20 cellular contexts compared by ENCODE assay signal in the genomic region with DNA sequence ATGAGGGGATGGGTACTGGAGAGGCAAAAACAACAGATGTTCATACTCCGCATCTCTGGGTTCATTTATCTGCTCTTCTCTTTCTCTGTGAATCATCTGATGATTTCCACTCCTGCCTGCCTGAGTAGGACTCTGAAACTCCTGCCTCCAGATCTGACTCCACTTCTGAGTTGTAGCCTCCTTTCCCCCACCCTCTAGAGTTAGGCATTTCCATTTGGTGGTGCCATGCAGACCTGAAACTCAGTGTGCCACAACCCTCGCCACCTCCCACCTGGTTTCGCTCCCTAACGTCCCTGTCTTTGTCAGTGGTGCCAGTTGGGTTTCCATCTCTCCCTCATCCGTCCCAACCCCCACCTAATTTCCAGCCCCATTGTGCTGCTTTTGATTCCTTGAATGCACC.
DNase-seq lines count a peak whose midpoint lies in the region; ATAC-seq lines count a peak whose summit lies in the region.
"Had no signal": no experiment of that assay in that cellular context is flagged by ENCODE, and none has a peak within 500 bp of the region (broad histone marks: within the 10 kb centered on the region; RNA-seq: fewer than 3 reads in every experiment).

No MANE protein-coding gene starts in this region.

- peaks cover 51% of the 10 kb centered on the region for H3K4me1 ChIP-seq in CD4-positive, alpha-beta memory T cell (ENCODE audit: insufficient read depth, low read length)
- H3K4me1 ChIP-seq: adrenal gland, right lobe of liver had no signal

- no peaks in the 10 kb centered on the region for H3K27me3 ChIP-seq in CD4-positive, alpha-beta memory T cell (ENCODE audit: insufficient read depth, low read length)
- H3K27me3 ChIP-seq: adrenal gland, esophagus muscularis mucosa, MG63, right lobe of liver had no signal

- H3K4me1 Mint-ChIP-seq in activated CD8-positive, alpha-beta memory T cell treated with anti-CD3 and anti-CD28 coated beads, Interleukin-2, amount 10 ng/mL, durations not matched to agents 7 days and 5 days, result peaks cover 43% of the 10 kb centered on the region
- H3K4me1 Mint-ChIP-seq in activated T-helper 1 cell treated with anti-CD3 and anti-CD28 coated beads, Interleukin-12 subunit alpha, Interleukin-12 subunit beta, Interleukin-2, Interleukin-4 antibody, amounts not matched to agents 30 ng/mL and 10 ng/mL and 1 ng/mL, durations not matched to agents 14 hours and 24 hours and 36 hours (ENCODE audit: low read depth), result peaks cover 64% of the 10 kb centered on the region
- peaks cover 39 to 83% (median 80%) of the 10 kb centered on the region in 4 donors for H3K4me1 Mint-ChIP-seq in naive thymus-derived CD8-positive, alpha-beta T cell
- peaks cover 82% of the 10 kb centered on the region for H3K4me1 Mint-ChIP-seq in stimulated activated memory B cell treated with anti-CD40 and anti-IgM and Interleukin-4, amounts not matched to agents 10 μg/mL and 1 μg/mL and 100 μg/mL, for 72 hours
- H3K4me1 Mint-ChIP-seq in CD4-positive, alpha-beta memory T cell, result peaks cover 60 to 74% (median 67%) of the 10 kb centered on the region in 4 donors

- POLR2A ChIA-PET in naive thymus-derived CD8-positive, alpha-beta T cell (lab: Charles Lee), result no interaction called here
- POLR2A ChIA-PET in CD4-positive, alpha-beta memory T cell (lab: Charles Lee; ENCODE audit: partially characterized antibody), result interaction anchor here (1.9 kb wide), 1 partner anchor 12 kb away, joined by 8 read pairs; no protein-coding TSS in a partner anchor

- no peaks in the 10 kb centered on the region for H3K36me3 ChIP-seq in CD4-positive, alpha-beta memory T cell (ENCODE audit: insufficient read depth, low read length)
- H3K36me3 ChIP-seq: adrenal gland, esophagus muscularis mucosa, MG63, right lobe of liver had no signal

- no peaks in the 10 kb centered on the region for H3K9me3 ChIP-seq in CD4-positive, alpha-beta memory T cell (ENCODE audit: control insufficient read depth in 1 of 2, low read length in 2 of 2)
- H3K9me3 ChIP-seq: adrenal gland, esophagus muscularis mucosa, MG63, right lobe of liver had no signal

- H3K27me3 Mint-ChIP-seq in activated CD8-positive, alpha-beta memory T cell treated with anti-CD3 and anti-CD28 coated beads, Interleukin-2, amount 10 ng/mL, durations not matched to agents 7 days and 5 days, result no peaks in the 10 kb centered on the region
- no peaks in the 10 kb centered on the region for H3K27me3 Mint-ChIP-seq in activated T-helper 1 cell treated with anti-CD3 and anti-CD28 coated beads, Interleukin-12 subunit alpha, Interleukin-12 subunit beta, Interleukin-2, Interleukin-4 antibody, amounts not matched to agents 30 ng/mL and 10 ng/mL and 1 ng/mL, durations not matched to agents 14 hours and 24 hours and 36 hours (ENCODE audit: insufficient read depth)
- H3K27me3 Mint-ChIP-seq in naive thymus-derived CD8-positive, alpha-beta T cell, result no peaks in the 10 kb centered on the region
- H3K27me3 Mint-ChIP-seq in stimulated activated memory B cell treated with anti-CD40 and anti-IgM and Interleukin-4, amounts not matched to agents 10 μg/mL and 1 μg/mL and 100 μg/mL, for 72 hours, result no peaks in the 10 kb centered on the region
- H3K27me3 Mint-ChIP-seq in CD4-positive, alpha-beta memory T cell, result no peaks in the 10 kb centered on the region
- H3K27me3 Mint-ChIP-seq: CD4-positive, alpha-beta T cell had no signal

- peak; percentile 77 for DNase-seq in activated CD8-positive, alpha-beta memory T cell treated with anti-CD3 and anti-CD28 coated beads for 24 hours
- DNase-seq in activated CD8-positive, alpha-beta memory T cell treated with anti-CD3 and anti-CD28 coated beads, Interleukin-2, amount 10 ng/mL, durations not matched to agents 7 days and 5 days, result no peak
- DNase-seq in activated T-helper 1 cell treated with anti-CD3 and anti-CD28 coated beads, Interleukin-12 subunit alpha, Interleukin-12 subunit beta, Interleukin-2, Interleukin-4 antibody, amounts not matched to agents 30 ng/mL and 10 ng/mL and 1 ng/mL, durations not matched to agents 14 hours and 24 hours and 36 hours (ENCODE audit: low spot score), result no peak
- DNase-seq in naive thymus-derived CD8-positive, alpha-beta T cell, result no peak
- DNase-seq in CD4-positive, alpha-beta memory T cell, result no peak
- DNase-seq: ACHN; activated CD4-positive, CD25-positive, alpha-beta regulatory T cell; adrenal gland; CD4-positive, alpha-beta T cell; GM23248; left ventricle myocardium superior; MG63; NCI-H187; right lobe of liver; SHP77 treated with DMSO at 0.1 percent for 48 hours had no signal

- H3K4me3 Mint-ChIP-seq in activated CD8-positive, alpha-beta memory T cell treated with anti-CD3 and anti-CD28 coated beads, Interleukin-2, amount 10 ng/mL, durations not matched to agents 7 days and 5 days, result no peak overlapping the region
- H3K4me3 Mint-ChIP-seq in activated T-helper 1 cell treated with anti-CD3 and anti-CD28 coated beads, Interleukin-12 subunit alpha, Interleukin-12 subunit beta, Interleukin-2, Interleukin-4 antibody, amounts not matched to agents 30 ng/mL and 10 ng/mL and 1 ng/mL, durations not matched to agents 14 hours and 24 hours and 36 hours, result no peak overlapping the region
- H3K4me3 Mint-ChIP-seq in naive thymus-derived CD8-positive, alpha-beta T cell, result peak overlapping the region in 4 of 10 donors; percentile 10 to 49 (median 31)
- peak overlapping the region; percentile 20 for H3K4me3 Mint-ChIP-seq in stimulated activated memory B cell treated with anti-CD40 and anti-IgM and Interleukin-4, amounts not matched to agents 10 μg/mL and 1 μg/mL and 100 μg/mL, for 72 hours
- peak overlapping the region in 1 of 8 donors; percentile 1 for H3K4me3 Mint-ChIP-seq in CD4-positive, alpha-beta memory T cell
- H3K4me3 Mint-ChIP-seq: CD4-positive, alpha-beta T cell had no signal

- intact Hi-C loops in activated T-helper 1 cell treated with anti-CD3 and anti-CD28 coated beads, Interleukin-12 subunit alpha, Interleukin-12 subunit beta, Interleukin-2, Interleukin-4 antibody, amounts not matched to agents 30 ng/mL and 10 ng/mL and 1 ng/mL, durations not matched to agents 14 hours and 24 hours and 36 hours (cut with micrococcal nuclease), result loop anchor here (1.0 to 5.0 kb wide), 8 partner anchors 10 to 295 kb away; a partner anchor contains a TSS
- intact Hi-C loops in CD4-positive, alpha-beta memory T cell (cut with micrococcal nuclease), result no loop called here

- CTCF ChIA-PET in activated CD8-positive, alpha-beta memory T cell treated with anti-CD3 and anti-CD28 coated beads, Interleukin-2, amount 10 ng/mL, durations not matched to agents 7 days and 5 days (lab: Charles Lee), result no interaction called here
- CTCF ChIA-PET in CD4-positive, alpha-beta memory T cell (lab: Charles Lee; ENCODE audit: partially characterized antibody), result interaction anchor here (1.1 kb wide), 1 partner anchor 121 kb away, joined by 3 read pairs; no protein-coding TSS in a partner anchor

- peaks cover 22% of the 10 kb centered on the region for H3K36me3 Mint-ChIP-seq in activated CD8-positive, alpha-beta memory T cell treated with anti-CD3 and anti-CD28 coated beads, Interleukin-2, amount 10 ng/mL, durations not matched to agents 7 days and 5 days
- H3K36me3 Mint-ChIP-seq in activated T-helper 1 cell treated with anti-CD3 and anti-CD28 coated beads, Interleukin-12 subunit alpha, Interleukin-12 subunit beta, Interleukin-2, Interleukin-4 antibody, amounts not matched to agents 30 ng/mL and 10 ng/mL and 1 ng/mL, durations not matched to agents 14 hours and 24 hours and 36 hours (ENCODE audit: low read depth), result peaks cover 23% of the 10 kb centered on the region
- H3K36me3 Mint-ChIP-seq in naive thymus-derived CD8-positive, alpha-beta T cell, result peaks cover 0 to 21% (median 14%) of the 10 kb centered on the region in 3 donors
- H3K36me3 Mint-ChIP-seq in stimulated activated memory B cell treated with anti-CD40 and anti-IgM and Interleukin-4, amounts not matched to agents 10 μg/mL and 1 μg/mL and 100 μg/mL, for 72 hours, result peaks cover 34% of the 10 kb centered on the region
- H3K36me3 Mint-ChIP-seq in CD4-positive, alpha-beta memory T cell, result peaks cover 27 to 38% of the 10 kb centered on the region in 2 donors

- H3K4me3 ChIP-seq in CD4-positive, alpha-beta memory T cell (ENCODE audit: low read length in 2 of 2), result no peak overlapping the region
- H3K4me3 ChIP-seq: adrenal gland, esophagus muscularis mucosa, GM23248, MG63, right lobe of liver had no signal

- no peak overlapping the region for H3K27ac ChIP-seq in CD4-positive, alpha-beta memory T cell (ENCODE audit: low read depth, low read length)
- H3K27ac ChIP-seq: adrenal gland, esophagus muscularis mucosa, GM23248, right lobe of liver had no signal

- H3K27ac Mint-ChIP-seq in activated CD8-positive, alpha-beta memory T cell treated with anti-CD3 and anti-CD28 coated beads, Interleukin-2, amount 10 ng/mL, durations not matched to agents 7 days and 5 days, result no peak overlapping the region
- H3K27ac Mint-ChIP-seq in activated T-helper 1 cell treated with anti-CD3 and anti-CD28 coated beads, Interleukin-12 subunit alpha, Interleukin-12 subunit beta, Interleukin-2, Interleukin-4 antibody, amounts not matched to agents 30 ng/mL and 10 ng/mL and 1 ng/mL, durations not matched to agents 14 hours and 24 hours and 36 hours, result peak overlapping the region; percentile 74
- H3K27ac Mint-ChIP-seq in naive thymus-derived CD8-positive, alpha-beta T cell, result peak overlapping the region in 9 of 10 donors; percentile 23 to 90 (median 72)
- H3K27ac Mint-ChIP-seq in stimulated activated memory B cell treated with anti-CD40 and anti-IgM and Interleukin-4, amounts not matched to agents 10 μg/mL and 1 μg/mL and 100 μg/mL, for 72 hours, result peak overlapping the region; percentile 87
- H3K27ac Mint-ChIP-seq in CD4-positive, alpha-beta memory T cell, result peak overlapping the region in 3 of 7 donors; percentile 19 to 46 (median 27)

- no peak for ATAC-seq in activated CD8-positive, alpha-beta memory T cell treated with anti-CD3 and anti-CD28 coated beads, Interleukin-2, amount 10 ng/mL, durations not matched to agents 7 days and 5 days
- no peak for ATAC-seq in naive thymus-derived CD8-positive, alpha-beta T cell
- peak; percentile 29 for ATAC-seq in stimulated activated memory B cell treated with anti-CD40 and anti-IgM and Interleukin-4, amounts not matched to agents 10 μg/mL and 1 μg/mL and 100 μg/mL, for 72 hours
- ATAC-seq in GM18909 (IDR thresholded peaks at IDR 0.05; ENCODE audit: poor library complexity, unreplicated experiment) (no peak), HG03025 (IDR thresholded peaks at IDR 0.05; ENCODE audit: low FRiP score, unreplicated experiment) (no peak)
- ATAC-seq: HepG2, left ventricle myocardium superior, right lobe of liver had no signal

- H3K9me3 Mint-ChIP-seq in activated CD8-positive, alpha-beta memory T cell treated with anti-CD3 and anti-CD28 coated beads, Interleukin-2, amount 10 ng/mL, durations not matched to agents 7 days and 5 days (ENCODE audit: low read depth), result no peaks in the 10 kb centered on the region
- no peaks in the 10 kb centered on the region for H3K9me3 Mint-ChIP-seq in activated T-helper 1 cell treated with anti-CD3 and anti-CD28 coated beads, Interleukin-12 subunit alpha, Interleukin-12 subunit beta, Interleukin-2, Interleukin-4 antibody, amounts not matched to agents 30 ng/mL and 10 ng/mL and 1 ng/mL, durations not matched to agents 14 hours and 24 hours and 36 hours
- H3K9me3 Mint-ChIP-seq in naive thymus-derived CD8-positive, alpha-beta T cell, result no peaks in the 10 kb centered on the region
- peaks cover 4% of the 10 kb centered on the region for H3K9me3 Mint-ChIP-seq in stimulated activated memory B cell treated with anti-CD40 and anti-IgM and Interleukin-4, amounts not matched to agents 10 μg/mL and 1 μg/mL and 100 μg/mL, for 72 hours
- no peaks in the 10 kb centered on the region for H3K9me3 Mint-ChIP-seq in CD4-positive, alpha-beta memory T cell
- H3K9me3 Mint-ChIP-seq: CD4-positive, alpha-beta T cell had no signal
